ENCODE assay signal across 9 cellular contexts in genomic region chr1:85494074-85494956, GRCh38. TPM values are rescaled to one million over a fixed set of nuclear protein-coding genes. Genes with fewer than 3 reads are reported as not detected.
DNase-seq lines count a peak whose midpoint lies in the region; ATAC-seq and TF ChIP-seq lines count a peak whose summit lies in the region.
"Had no signal": no experiment of that assay in that cellular context is flagged by ENCODE, and none has a peak within 500 bp of the region (broad histone marks: within the 10 kb centered on the region; RNA-seq: fewer than 3 reads in every experiment).

No MANE protein-coding gene starts in this region.

- no peaks in the 10 kb centered on the region for H3K9me3 Mint-ChIP-seq in WTC11
- no peaks in the 10 kb centered on the region for H3K9me3 Mint-ChIP-seq in activated CD4-positive, alpha-beta memory T cell treated with anti-CD3 and anti-CD28 coated beads for 36 hours

- CTCF ChIA-PET in WTC11 (lab: Charles Lee): interaction anchor here (1.0 to 2.0 kb wide), 2 partner anchors 87 to 218 kb away, joined by 3 to 7 read pairs; partner anchors contain the start of genes BCL10 and CCN1
- CTCF ChIA-PET in activated CD4-positive, alpha-beta memory T cell treated with anti-CD3 and anti-CD28 coated beads for 36 hours (lab: Charles Lee): no interaction called here

- intact Hi-C loops in activated CD4-positive, alpha-beta memory T cell treated with anti-CD3 and anti-CD28 coated beads for 36 hours (cut with micrococcal nuclease): no loop called here

- no peaks in the 10 kb centered on the region for H3K27me3 Mint-ChIP-seq in WTC11 (ENCODE audit: low read depth)
- peaks cover 3% of the 10 kb centered on the region for H3K27me3 Mint-ChIP-seq in activated CD4-positive, alpha-beta memory T cell treated with anti-CD3 and anti-CD28 coated beads for 36 hours

- H3K27ac Mint-ChIP-seq in WTC11: no peak overlapping the region
- no peak overlapping the region for H3K27ac Mint-ChIP-seq in activated CD4-positive, alpha-beta memory T cell treated with anti-CD3 and anti-CD28 coated beads for 36 hours

- H3K4me1 Mint-ChIP-seq in WTC11: no peaks in the 10 kb centered on the region
- H3K4me1 Mint-ChIP-seq in activated CD4-positive, alpha-beta memory T cell treated with anti-CD3 and anti-CD28 coated beads for 36 hours (ENCODE audit: low read depth): no peaks in the 10 kb centered on the region
- H3K4me1 Mint-ChIP-seq: CD8-positive, alpha-beta memory T cell had no signal

- no peak for TF ChIP-seq CTCF in WTC11 (IDR thresholded peaks at IDR 0.05)

- H3K36me3 Mint-ChIP-seq in WTC11: no peaks in the 10 kb centered on the region
- no peaks in the 10 kb centered on the region for H3K36me3 Mint-ChIP-seq in activated CD4-positive, alpha-beta memory T cell treated with anti-CD3 and anti-CD28 coated beads for 36 hours
- H3K36me3 Mint-ChIP-seq: CD8-positive, alpha-beta memory T cell had no signal

- POLR2A ChIA-PET in WTC11 (lab: Charles Lee): no interaction called here
- POLR2A ChIA-PET in activated CD4-positive, alpha-beta memory T cell treated with anti-CD3 and anti-CD28 coated beads for 36 hours (lab: Charles Lee): no interaction called here

- DNase-seq in NCI-H2029 treated with DMSO at 0.1 percent for 48 hours (lab: John Stamatoyannopoulos, UW) (peak; percentile 64), WTC11 (ENCODE audit: low spot score) (no peak), retina (peak; percentile 30)
- DNase-seq in activated T-cell treated with anti-CD3 and anti-CD28 coated beads, Interleukin-2, amount 50 U/mL, for 1 hour: no peak
- DNase-seq in activated CD4-positive, alpha-beta memory T cell treated with anti-CD3 and anti-CD28 coated beads for 36 hours: no peak
- DNase-seq: CD8-positive, alpha-beta memory T cell; NCI-H1105 had no signal

- ATAC-seq in GM19025 (IDR thresholded peaks at IDR 0.05; ENCODE audit: low read depth, unreplicated experiment): peak; percentile 91
- ATAC-seq in WTC11: 0 out of 2 replicates have a peak, but pooled peaks have one; percentile 24
- ATAC-seq in GM19455 (IDR thresholded peaks at IDR 0.05; ENCODE audit: unreplicated experiment): no peak

- no peak overlapping the region for H3K4me3 Mint-ChIP-seq in WTC11
- H3K4me3 Mint-ChIP-seq in activated CD4-positive, alpha-beta memory T cell treated with anti-CD3 and anti-CD28 coated beads for 36 hours: no peak overlapping the region
- H3K4me3 Mint-ChIP-seq: CD8-positive, alpha-beta memory T cell had no signal

TF ChIP-seq in WTC11, 78 proteins besides CTCF, POLR2A, EP300 and RAD21:
- TF ChIP-seq TP53 (CRISPR knock-in tag; IDR thresholded peaks at IDR 0.05): no peak
TF ChIP-seq in WTC11: peak in this region for 0.

RNA-seq across cellular contexts. Expression of gene DDAH1, which starts 29.4 kb away (rescaled TPM):
- total RNA-seq in WTC11 (2021): 22.8 to 27.8 TPM (median 27.5 TPM) in 3 replicates
- total RNA-seq in activated CD4-positive, alpha-beta memory T cell treated with anti-CD3 and anti-CD28 coated beads for 36 hours: not detected
- total RNA-seq: CD8-positive, alpha-beta memory T cell had no signal

Comparison
In these comparisons a context has a peak if more than half of its experiments do, and no peak if none do; other contexts are left out.
1. DNase-seq: peak in NCI-H2029 treated with DMSO at 0.1 percent for 48 hours (single experiment) and retina (single experiment); none in WTC11 (single experiment), activated T-cell treated with anti-CD3 and anti-CD28 coated beads, Interleukin-2, amount 50 U/mL, for 1 hour (single experiment) and activated CD4-positive, alpha-beta memory T cell treated with anti-CD3 and anti-CD28 coated beads for 36 hours (single experiment).
2. RNA of gene DDAH1, which starts 29.4 kb away (total RNA-seq): 22.8 to 27.8 TPM in WTC11; not detected in activated CD4-positive, alpha-beta memory T cell treated with anti-CD3 and anti-CD28 coated beads for 36 hours; every median in the first group is over 10 times any median in the second.